ENCODE assay signal across 28 cellular contexts in the genomic region with DNA sequence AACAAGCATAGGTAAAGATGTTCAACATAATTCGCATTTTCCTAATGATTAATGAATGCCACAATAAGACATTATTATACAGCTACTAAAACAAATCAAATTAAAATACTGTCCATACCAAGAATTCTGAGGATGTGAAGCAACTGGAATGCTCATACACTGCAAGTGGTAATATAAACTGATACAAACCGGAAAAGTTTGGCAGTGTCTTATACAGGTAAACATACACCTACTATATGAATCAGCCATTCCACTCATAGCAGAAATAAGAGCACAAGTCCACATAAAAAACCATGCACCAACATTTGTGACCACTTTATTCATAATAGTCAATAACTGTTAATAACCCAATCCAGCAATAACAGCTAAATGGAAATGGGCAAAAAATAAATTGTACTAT.
"Had no signal": no experiment of that assay in that cellular context is flagged by ENCODE, and none has a peak within 500 bp of the region (broad histone marks: within the 10 kb centered on the region; RNA-seq: fewer than 3 reads in every experiment).

No MANE protein-coding gene starts in this region.

- H3K36me3 ChIP-seq: colonic mucosa, heart right ventricle, left ventricle myocardium inferior, ovary, right lobe of liver, uterus had no signal

- H3K9me3 Mint-ChIP-seq: activated CD4-positive, alpha-beta memory T cell treated with anti-CD3 and anti-CD28 coated beads, Interleukin-2, amount 10 ng/mL, durations not matched to agents 7 days and 5 days; activated CD4-positive, alpha-beta T cell treated with anti-CD3 and anti-CD28 coated beads, Interleukin-2, amount 10 ng/mL, durations not matched to agents 24 days and 14 days; activated naive CD4-positive, alpha-beta T cell treated with anti-CD3 and anti-CD28 coated beads, Interleukin-2, amount 10 ng/mL, durations not matched to agents 7 days and 5 days; activated T-cell treated with anti-CD3 and anti-CD28 coated beads, Interleukin-2, amount 50 U/mL, for 24 hours; central memory CD8-positive, alpha-beta T cell; stimulated activated naive CD8-positive, alpha-beta T cell treated with anti-CD3 and anti-CD28 coated beads, Interleukin-15, amount 100 ng/mL, for 72 hours; T-helper 1 cell treated with Interleukin-12 subunit alpha and Interleukin-12 subunit beta and Interleukin-4 antibody, amounts not matched to agents 30 μg/mL and 1 μg/mL, for 36 hours; type B pancreatic cell had no signal

- H3K4me3 Mint-ChIP-seq: activated CD4-positive, alpha-beta memory T cell treated with anti-CD3 and anti-CD28 coated beads, Interleukin-2, amount 10 ng/mL, durations not matched to agents 7 days and 5 days; activated CD4-positive, alpha-beta T cell treated with anti-CD3 and anti-CD28 coated beads, Interleukin-2, amount 10 ng/mL, durations not matched to agents 24 days and 14 days; activated naive CD4-positive, alpha-beta T cell treated with anti-CD3 and anti-CD28 coated beads, Interleukin-2, amount 10 ng/mL, durations not matched to agents 7 days and 5 days; activated T-cell treated with anti-CD3 and anti-CD28 coated beads, Interleukin-2, amount 50 U/mL, for 24 hours; central memory CD8-positive, alpha-beta T cell; T-helper 1 cell treated with Interleukin-12 subunit alpha and Interleukin-12 subunit beta and Interleukin-4 antibody, amounts not matched to agents 30 μg/mL and 1 μg/mL, for 36 hours; type B pancreatic cell had no signal

- H3K36me3 Mint-ChIP-seq: type B pancreatic cell had no signal

- H3K27me3 Mint-ChIP-seq: activated CD4-positive, alpha-beta memory T cell treated with anti-CD3 and anti-CD28 coated beads, Interleukin-2, amount 10 ng/mL, durations not matched to agents 7 days and 5 days; activated CD4-positive, alpha-beta T cell treated with anti-CD3 and anti-CD28 coated beads, Interleukin-2, amount 10 ng/mL, durations not matched to agents 24 days and 14 days; activated naive CD4-positive, alpha-beta T cell treated with anti-CD3 and anti-CD28 coated beads, Interleukin-2, amount 10 ng/mL, durations not matched to agents 7 days and 5 days; activated T-cell treated with anti-CD3 and anti-CD28 coated beads, Interleukin-2, amount 50 U/mL, for 24 hours; central memory CD8-positive, alpha-beta T cell; progenitor cell of endocrine pancreas; stimulated activated naive CD8-positive, alpha-beta T cell treated with anti-CD3 and anti-CD28 coated beads, Interleukin-15, amount 100 ng/mL, for 72 hours; type B pancreatic cell had no signal

- H3K4me1 ChIP-seq: colonic mucosa, uterus had no signal

- H3K9me3 ChIP-seq: colonic mucosa, heart right ventricle, left ventricle myocardium inferior, ovary, right lobe of liver, uterus had no signal

- H3K27ac Mint-ChIP-seq: activated CD4-positive, alpha-beta memory T cell treated with anti-CD3 and anti-CD28 coated beads, Interleukin-2, amount 10 ng/mL, durations not matched to agents 7 days and 5 days; activated CD4-positive, alpha-beta T cell treated with anti-CD3 and anti-CD28 coated beads, Interleukin-2, amount 10 ng/mL, durations not matched to agents 24 days and 14 days; activated T-cell treated with anti-CD3 and anti-CD28 coated beads, Interleukin-2, amount 50 U/mL, for 24 hours; progenitor cell of endocrine pancreas; type B pancreatic cell had no signal

- ATAC-seq: esophagus mucosa; heart right ventricle; right lobe of liver; stimulated activated naive CD8-positive, alpha-beta T cell treated with anti-CD3 and anti-CD28 coated beads, Interleukin-15, amount 100 ng/mL, for 72 hours had no signal

- H3K4me3 ChIP-seq: colonic mucosa, heart right ventricle, left ventricle myocardium inferior, lung, ovary, right lobe of liver, uterus had no signal

- FAIRE-seq: astrocyte, islet of Langerhans had no signal

- H3K27me3 ChIP-seq: colonic mucosa, heart right ventricle, ovary, right lobe of liver, uterus had no signal

- H3K27ac ChIP-seq: colonic mucosa, heart right ventricle, left ventricle myocardium inferior, ovary, right lobe of liver, uterus had no signal

- DNase-seq: activated CD4-positive, alpha-beta memory T cell treated with anti-CD3 and anti-CD28 coated beads, Interleukin-2, amount 10 ng/mL, durations not matched to agents 7 days and 5 days; activated CD4-positive, alpha-beta T cell treated with anti-CD3 and anti-CD28 coated beads, Interleukin-2, amount 10 ng/mL, durations not matched to agents 24 days and 14 days; activated CD4-positive, CD25-positive, alpha-beta regulatory T cell treated with anti-CD3 and anti-CD28 coated beads, Interleukin-2, amount 50 U/mL, for 72 hours; activated CD8-positive, alpha-beta memory T cell treated with anti-CD3 and anti-CD28 coated beads, Interleukin-2, amount 50 U/mL, for 48 hours; activated gamma-delta T cell; activated naive CD4-positive, alpha-beta T cell treated with anti-CD3 and anti-CD28 coated beads, Interleukin-2, amount 10 ng/mL, durations not matched to agents 7 days and 5 days; activated T-cell treated with anti-CD3 and anti-CD28 coated beads, Interleukin-2, amount 50 U/mL, for 24 hours; amniotic stem cell; colonic mucosa; effector CD8-positive, alpha-beta T cell; foreskin melanocyte; heart right ventricle; left ventricle myocardium inferior; ovary; right lobe of liver; stimulated activated CD4-positive, alpha-beta T cell treated with anti-CD3 and anti-CD28 coated beads, Interleukin-2, amount 100 ng/mL, for 48 hours; stimulated activated naive CD8-positive, alpha-beta T cell treated with anti-CD3 and anti-CD28 coated beads, Interleukin-15, amount 100 ng/mL, for 72 hours; substantia nigra; T1000; uterus had no signal
